ENCODE assay signal across 16 cellular contexts in genomic region chr13:19573072-19573716, GRCh38. TPM values are rescaled to one million over a fixed set of nuclear protein-coding genes. Genes with fewer than 3 reads are reported as not detected.
DNase-seq lines count a peak whose midpoint lies in the region; ATAC-seq, FAIRE-seq and TF ChIP-seq lines count a peak whose summit lies in the region.
"Had no signal": no experiment of that assay in that cellular context is flagged by ENCODE, and none has a peak within 500 bp of the region (broad histone marks: within the 10 kb centered on the region; RNA-seq: fewer than 3 reads in every experiment).

No MANE protein-coding gene starts in this region.

- no peak for FAIRE-seq in GM12892 (lab: Jason Lieb, UNC)
- FAIRE-seq: H1 had no signal

- DNase-seq in immature natural killer cell (peak; percentile 16 to 30 (median 24)), midbrain (lab: John Stamatoyannopoulos, UW) (no peak), GM12892 (ENCODE audit: insufficient read length) (no peak)
- DNase-seq: COR-L47, IMR-90, NCI-H1105 treated with DMSO at 0.1 percent for 48 hours, NCI-H187, NCI-H345, NCI-H526 treated with DMSO at 0.1 percent for 48 hours, OCI-M1, SHP77 treated with DMSO at 0.1 percent for 48 hours had no signal

- no peaks in the 10 kb centered on the region for H3K36me3 Mint-ChIP-seq in immature natural killer cell

- H3K4me3 Mint-ChIP-seq in immature natural killer cell, result no peak overlapping the region

- peak overlapping the region in 1 of 6 donors; percentile 55 for H3K27ac Mint-ChIP-seq in immature natural killer cell

- ATAC-seq in GM18511 (IDR thresholded peaks at IDR 0.05; ENCODE audit: unreplicated experiment) (peak; percentile 67), HG02798 (IDR thresholded peaks at IDR 0.05; ENCODE audit: poor library complexity, unreplicated experiment) (peak; percentile 53), HG03565 (IDR thresholded peaks at IDR 0.05; ENCODE audit: unreplicated experiment) (peak; percentile 47), HG03432 (IDR thresholded peaks at IDR 0.05; ENCODE audit: unreplicated experiment) (no peak)

- H3K4me1 Mint-ChIP-seq in immature natural killer cell, result peaks cover 4 to 5% of the 10 kb centered on the region in 2 donors

- H3K27me3 Mint-ChIP-seq in immature natural killer cell (ENCODE audit: low read depth in 3 of 3), result peaks cover 0 to 18% (median 6%) of the 10 kb centered on the region in 3 donors

- TF ChIP-seq POLR2A in GM12892 (IDR thresholded peaks at IDR 0.05; ENCODE audit: low read depth, low read length), result no peak

- H3K9me3 Mint-ChIP-seq in immature natural killer cell, result peaks cover 0 to 4% (median 1%) of the 10 kb centered on the region in 6 donors

RNA-seq across cellular contexts. Expression of gene TPTE2, which starts 11.9 kb away (rescaled TPM):
- not detected for polyA plus RNA-seq in immature natural killer cell
- 0.21 TPM for polyA plus RNA-seq in GM12892 (2012; ENCODE audit: missing spikeins)
- polyA plus RNA-seq: H1, IMR-90 had no signal

Comparison
In these comparisons a context has a peak if more than half of its experiments do, and no peak if none do; other contexts are left out.
1. DNase-seq: peak in immature natural killer cell (3 of 3); none in midbrain (single experiment) and GM12892 (single experiment).